Comparison of ENCODE assay signal across 18 cellular contexts in genomic region chr17:21382560-21383495, GRCh38. TPM values are rescaled to one million over a fixed set of nuclear protein-coding genes. Genes with fewer than 3 reads are reported as not detected.
DNase-seq lines count a peak whose midpoint lies in the region; ATAC-seq and TF ChIP-seq lines count a peak whose summit lies in the region.
"Had no signal": no experiment of that assay in that cellular context is flagged by ENCODE, and none has a peak within 500 bp of the region (broad histone marks: within the 10 kb centered on the region; RNA-seq: fewer than 3 reads in every experiment).

No MANE protein-coding gene starts in this region.

- peak overlapping the region; percentile 60 for H2BK12ac ChIP-seq in neuronal stem cell (ENCODE audit: low read length)

- H4K91ac ChIP-seq in IMR-90 (ENCODE audit: insufficient read depth, low read depth, low read length): no peak overlapping the region
- no peak overlapping the region for H4K91ac ChIP-seq in neuronal stem cell (ENCODE audit: low read depth, low read length, poor library complexity)

- H4K20me1 ChIP-seq in IMR-90 (ENCODE audit: insufficient read depth, low read length): no peaks in the 10 kb centered on the region

- H2BK5ac ChIP-seq in IMR-90 (ENCODE audit: low read depth, low read length, poor library complexity, severe bottlenecking): no peak overlapping the region
- no peak overlapping the region for H2BK5ac ChIP-seq in neuronal stem cell (ENCODE audit: low read length)

- CTCF ChIA-PET in IMR-90 (lab: Yijun Ruan, JAX): no interaction called here
- CTCF ChIA-PET in activated CD4-positive, alpha-beta T cell treated with anti-CD3 and anti-CD28 coated beads for 36 hours (lab: Charles Lee): no interaction called here

- no peaks in the 10 kb centered on the region for H3K36me3 Mint-ChIP-seq in activated CD4-positive, alpha-beta T cell treated with anti-CD3 and anti-CD28 coated beads for 36 hours (ENCODE audit: low read depth)
- H3K36me3 Mint-ChIP-seq: CD14-positive monocyte had no signal

- no peaks in the 10 kb centered on the region for H3K4me1 ChIP-seq in IMR-90 (ENCODE audit: control insufficient read depth, insufficient read depth, low read length)
- H3K4me1 ChIP-seq in neuronal stem cell (ENCODE audit: control insufficient read depth in 2 of 2, insufficient read depth in 1 of 2, low read depth in 1 of 2, low read length in 2 of 2): peaks cover 6 to 24% of the 10 kb centered on the region in 2 donors

- ATAC-seq in IMR-90 (ENCODE audit: low read depth) (no peak), GM21360 (IDR thresholded peaks at IDR 0.05; ENCODE audit: unreplicated experiment) (no peak)
- no peak for ATAC-seq in activated CD4-positive, alpha-beta T cell treated with anti-CD3 and anti-CD28 coated beads for 36 hours
- ATAC-seq: K562 had no signal

- H3K4me3 Mint-ChIP-seq in activated CD4-positive, alpha-beta T cell treated with anti-CD3 and anti-CD28 coated beads for 36 hours: no peak overlapping the region
- H3K4me3 Mint-ChIP-seq: CD14-positive monocyte had no signal

- no peak for TF ChIP-seq POLR2A in IMR-90 (IDR thresholded peaks at IDR 0.05; ENCODE audit: low read depth, low read length)

- no peak overlapping the region for H3K18ac ChIP-seq in IMR-90 (ENCODE audit: low read depth, low read length)
- peak overlapping the region; percentile 84 for H3K18ac ChIP-seq in neuronal stem cell (ENCODE audit: low read length)

- H3K27ac ChIP-seq in IMR-90 (ENCODE audit: insufficient read depth, low read length) (no peak overlapping the region), neuronal stem cell (replicated peaks; ENCODE audit: low read length) (no peak overlapping the region)
- H3K27ac ChIP-seq: SJCRH30 had no signal

- peak overlapping the region; percentile 33 for H2AK9ac ChIP-seq in IMR-90 (replicated peaks; ENCODE audit: low read depth, low read length, poor library complexity)

- H2BK20ac ChIP-seq in IMR-90 (ENCODE audit: low read depth, low read length): no peak overlapping the region

- H2BK15ac ChIP-seq in IMR-90 (ENCODE audit: low read depth, low read length): no peak overlapping the region
- H2BK15ac ChIP-seq in neuronal stem cell (ENCODE audit: low read length): peak overlapping the region; percentile 39

- WGBS in IMR-90 (ENCODE audit: extremely low coverage in 2 of 2, insufficient read length in 1 of 2), 2 experiments: 32% methylated on average over 7 of the region's 29 CpGs; no CpG with 5 or more reads in 1 of the 2 experiments
- no CpG with 5 or more reads among the region's 29 CpGs for WGBS in neuronal stem cell (ENCODE audit: extremely low coverage in 2 of 2, insufficient read length in 2 of 2, insufficient replicate concordance in 1 of 2), 2 donors

- H3K27me3 ChIP-seq in IMR-90 (ENCODE audit: control insufficient read depth, insufficient read depth, low read length): peaks cover 48% of the 10 kb centered on the region
- H3K27me3 ChIP-seq in neuronal stem cell (ENCODE audit: control insufficient read depth in 3 of 3, insufficient read depth in 3 of 3, low read depth in 1 of 3, low read length in 3 of 3): peaks cover under 1 to 40% (median 12%) of the 10 kb centered on the region in 3 experiments
- no peaks in the 10 kb centered on the region for H3K27me3 ChIP-seq in MG63

- dilution Hi-C loops in IMR-90 (cut with HindIII; ENCODE audit: low sequenced_read_pairs, unreplicated experiment): no loop called here

- H3K4me3 ChIP-seq in IMR-90 (ENCODE audit: insufficient read depth, low read depth, low read length) (no peak overlapping the region), neuronal stem cell (ENCODE audit: low read length in 2 of 2) (no peak overlapping the region), MG63 (no peak overlapping the region)
- H3K4me3 ChIP-seq: K562, SJCRH30 had no signal

- in situ Hi-C loops in IMR-90 (cut with MboI; ENCODE audit: low sequenced_read_pairs): no loop called here

- TF ChIP-seq RAD21 in IMR-90 (IDR thresholded peaks at IDR 0.05; ENCODE audit: low read length): no peak

- TF ChIP-seq CTCF in IMR-90 (conservative IDR thresholded peaks at IDR 0.05; ENCODE audit: low read depth, low read length): no peak

- no peak overlapping the region for H3K4ac ChIP-seq in IMR-90 (ENCODE audit: low read depth, low read length)
- H3K4ac ChIP-seq in neuronal stem cell (ENCODE audit: low read length): no peak overlapping the region

- H3K4me1 Mint-ChIP-seq in activated CD4-positive, alpha-beta T cell treated with anti-CD3 and anti-CD28 coated beads for 36 hours: peaks cover under 1% of the 10 kb centered on the region

- POLR2A ChIA-PET in IMR-90 (lab: Charles Lee; ENCODE audit: unreplicated experiment): no interaction called here
- POLR2A ChIA-PET in activated CD4-positive, alpha-beta T cell treated with anti-CD3 and anti-CD28 coated beads for 36 hours (lab: Charles Lee): interaction anchor here (0.5 kb wide), 1 partner anchor 124 kb away, joined by 4 read pairs; no protein-coding TSS in a partner anchor

- BruUV-seq in IMR-90 (replicated peaks; lab: Mats Ljungman, UMichigan): no TSS peak

- H2BK120ac ChIP-seq in IMR-90 (ENCODE audit: low read depth, low read length): no peak overlapping the region
- no peak overlapping the region for H2BK120ac ChIP-seq in neuronal stem cell (ENCODE audit: low read depth, low read length)

- peaks cover under 1% of the 10 kb centered on the region for H3K27me3 Mint-ChIP-seq in activated CD4-positive, alpha-beta T cell treated with anti-CD3 and anti-CD28 coated beads for 36 hours

- H3K9ac ChIP-seq in IMR-90 (ENCODE audit: low read depth, low read length) (no peak overlapping the region), neuronal stem cell (ENCODE audit: low read depth, low read length, poor library complexity) (no peak overlapping the region)

- H2AFZ ChIP-seq in IMR-90 (replicated peaks; ENCODE audit: low read length, poor library complexity): no peak overlapping the region
- H2AFZ ChIP-seq in neuronal stem cell (ENCODE audit: low read length): no peak overlapping the region

- H3K79me1 ChIP-seq in IMR-90 (ENCODE audit: low read depth in 1 of 2, low read length in 2 of 2): no peaks in the 10 kb centered on the region
- H3K79me1 ChIP-seq in neuronal stem cell (ENCODE audit: low read depth, low read length): peaks cover 2% of the 10 kb centered on the region

- H3K14ac ChIP-seq in IMR-90 (replicated peaks; ENCODE audit: low read depth, low read length) (no peak overlapping the region), neuronal stem cell (ENCODE audit: low read length) (peak overlapping the region; percentile 99)

- intact Hi-C loops in IMR-90 (cut with micrococcal nuclease): no loop called here
- intact Hi-C loops in activated CD4-positive, alpha-beta T cell treated with anti-CD3 and anti-CD28 coated beads for 36 hours (cut with DNase I, micrococcal nuclease): no loop called here

- H3K4me2 ChIP-seq in IMR-90 (ENCODE audit: low read depth, low read length): no peak overlapping the region
- H3K4me2 ChIP-seq in neuronal stem cell (ENCODE audit: insufficient read depth, low read length, poor library complexity, severe bottlenecking): no peak overlapping the region

- H3K23ac ChIP-seq in IMR-90 (ENCODE audit: low read depth, low read length): no peak overlapping the region
- H3K23ac ChIP-seq in neuronal stem cell (ENCODE audit: low read depth, low read length, poor library complexity): no peak overlapping the region

- H2AK5ac ChIP-seq in IMR-90 (ENCODE audit: low read depth, low read length) (no peak overlapping the region), neuronal stem cell (ENCODE audit: low read depth, low read length) (peak overlapping the region; percentile 53)

- H3K36me3 ChIP-seq in IMR-90 (ENCODE audit: control insufficient read depth, insufficient read depth, low read length) (no peaks in the 10 kb centered on the region), neuronal stem cell (replicated peaks in 1 of 2; ENCODE audit: control insufficient read depth in 2 of 2, insufficient read depth in 2 of 2, low read length in 2 of 2) (peaks cover 0 to 3% of the 10 kb centered on the region in 2 donors), MG63 (no peaks in the 10 kb centered on the region)
- H3K36me3 ChIP-seq: SJCRH30 had no signal

- H4K8ac ChIP-seq in IMR-90 (ENCODE audit: low read depth in 2 of 2, low read length in 2 of 2) (no peak overlapping the region), neuronal stem cell (ENCODE audit: low read depth, low read length) (no peak overlapping the region)

- H3K27ac Mint-ChIP-seq in activated CD4-positive, alpha-beta T cell treated with anti-CD3 and anti-CD28 coated beads for 36 hours: no peak overlapping the region

- H3K56ac ChIP-seq in IMR-90 (ENCODE audit: extremely low read depth, insufficient read depth, low read length): no peak overlapping the region

- no peaks in the 10 kb centered on the region for H3K9me3 Mint-ChIP-seq in activated CD4-positive, alpha-beta T cell treated with anti-CD3 and anti-CD28 coated beads for 36 hours (ENCODE audit: low read depth)
- H3K9me3 Mint-ChIP-seq: CD14-positive monocyte had no signal

- H3K9me3 ChIP-seq in IMR-90 (ENCODE audit: control insufficient read depth, insufficient read depth, low read length): no peaks in the 10 kb centered on the region
- no peaks in the 10 kb centered on the region for H3K9me3 ChIP-seq in neuronal stem cell (replicated peaks in 1 of 2; ENCODE audit: control insufficient read depth in 2 of 2, insufficient read depth in 1 of 2, low read depth in 1 of 2, low read length in 2 of 2)
- H3K9me3 ChIP-seq in MG63: no peaks in the 10 kb centered on the region
- H3K9me3 ChIP-seq: SJCRH30 had no signal

- no peaks in the 10 kb centered on the region for H3K9me1 ChIP-seq in IMR-90 (ENCODE audit: insufficient read depth, low read length)

- DNase-seq in NCI-H2227 (lab: John Stamatoyannopoulos, UW; ENCODE audit: unreplicated experiment): peak; percentile 36
- DNase-seq in NCI-H2227 treated with DMSO at 0.1 percent for 48 hours (lab: John Stamatoyannopoulos, UW): no peak
- DNase-seq in IMR-90: no peak
- DNase-seq in NCI-H345 treated with DMSO at 0.1 percent for 48 hours (lab: John Stamatoyannopoulos, UW; ENCODE audit: unreplicated experiment): peak; percentile 10
- DNase-seq in neuronal stem cell (ENCODE audit: low spot score): no peak
- no peak for DNase-seq in MG63
- DNase-seq in activated CD4-positive, alpha-beta T cell treated with anti-CD3 and anti-CD28 coated beads for 36 hours: no peak
- DNase-seq: DMS153, HCEC 1CT, MV-4-11, NCI-H146, RPMI8226, SJCRH30, SW 1271 had no signal

- no peak overlapping the region for H4K5ac ChIP-seq in IMR-90 (ENCODE audit: low read depth, low read length)

RNA-seq across cellular contexts. Expression of gene KCNJ12, which starts 6.7 kb away (rescaled TPM):
- under 0.01 and 0.28 TPM in 2 replicates for total RNA-seq in IMR-90 (2012; rRNA removed)
- 0.10 and 0.13 TPM in 2 replicates for polyA plus RNA-seq in IMR-90 (2012; rRNA removed)
- polyA plus RNA-seq in IMR-90 (2012; cell fraction: cytosol; rRNA removed): 0.14 and 0.32 TPM in 2 replicates
- polyA plus RNA-seq in IMR-90 (2012; cell fraction: nucleus; rRNA removed; ENCODE audit: low replicate concordance): 0.13 and 0.17 TPM in 2 replicates
- 0.78 TPM for polyA plus RNA-seq in neuronal stem cell (2013, experiment 1 of 2)
- 0.89 TPM for polyA plus RNA-seq in neuronal stem cell (2013, experiment 2 of 2)
- 5.2 and 5.6 TPM in 2 replicates for total RNA-seq in MG63 (2014; rRNA removed; shearing (Covaris generic); ENCODE audit: low replicate concordance)
- total RNA-seq in activated CD4-positive, alpha-beta T cell treated with anti-CD3 and anti-CD28 coated beads for 36 hours: not detected
- total RNA-seq: T-helper 2 cell treated with Interferon-gamma antibody and Interleukin-4, amounts not matched to agents 100 ng/mL and 5 ng/mL, for 36 hours had no signal
- polyA plus RNA-seq: CD14-positive monocyte, K562 had no signal

Comparison
In these comparisons a context has a peak if more than half of its experiments do, and no peak if none do; other contexts are left out.
1. DNase-seq: peak in NCI-H2227 (single experiment) and NCI-H345 treated with DMSO at 0.1 percent for 48 hours (single experiment); none in NCI-H2227 treated with DMSO at 0.1 percent for 48 hours (single experiment), IMR-90 (single experiment), neuronal stem cell (single experiment), MG63 (single experiment) and activated CD4-positive, alpha-beta T cell treated with anti-CD3 and anti-CD28 coated beads for 36 hours (single experiment).